Comparison of ENCODE assay signal across 23 cellular contexts in genomic region chr3:6862880-6863195, GRCh38. TPM values are rescaled to one million over a fixed set of nuclear protein-coding genes. Genes with fewer than 3 reads are reported as not detected.
DNase-seq lines count a peak whose midpoint lies in the region; ATAC-seq and TF ChIP-seq lines count a peak whose summit lies in the region.
"Had no signal": no experiment of that assay in that cellular context is flagged by ENCODE, and none has a peak within 500 bp of the region (broad histone marks: within the 10 kb centered on the region; RNA-seq: fewer than 3 reads in every experiment).

No MANE protein-coding gene starts in this region.

- CTCF ChIA-PET in WTC11 (lab: Charles Lee), result no interaction called here

- ATAC-seq in WTC11, result peak; percentile 6
- no peak for ATAC-seq in gastroesophageal sphincter
- ATAC-seq in stimulated activated naive CD8-positive, alpha-beta T cell treated with anti-CD3 and anti-CD28 coated beads, Interleukin-15, Interleukin-2, amounts not matched to agents 100 U/mL and 50 U/mL, for 24 hours, result no peak
- ATAC-seq in lower lobe of right lung, result no peak
- ATAC-seq: activated naive CD4-positive, alpha-beta T cell treated with anti-CD3 and anti-CD28 coated beads, Interleukin-2, amount 50 U/mL, for 72 hours; activated T-cell treated with anti-CD3 and anti-CD28 coated beads, Interleukin-2, amount 50 U/mL, for 72 hours; right cardiac atrium had no signal

- H3K4me1 ChIP-seq in gastroesophageal sphincter (peaks cover 0 to 27% (median 10%) of the 10 kb centered on the region in 3 donors), urinary bladder (ENCODE audit: insufficient read depth) (no peaks in the 10 kb centered on the region), lower lobe of right lung (no peaks in the 10 kb centered on the region)

- TF ChIP-seq EP300 in gastroesophageal sphincter (IDR thresholded peaks at IDR 0.05), result no peak

- peaks cover 12% of the 10 kb centered on the region; the same call in 1 of the 2 replicates for H3K4me1 Mint-ChIP-seq in WTC11
- H3K4me1 Mint-ChIP-seq in neural crest cell, result peaks cover 13% of the 10 kb centered on the region

- H3K27ac ChIP-seq in gastroesophageal sphincter (no peak overlapping the region), urinary bladder (ENCODE audit: low read depth) (no peak overlapping the region), lower lobe of right lung (no peak overlapping the region)
- H3K27ac ChIP-seq: esophagus squamous epithelium, KMS-11, WERI-Rb-1 had no signal

- no peak for TF ChIP-seq POLR2A in gastroesophageal sphincter (IDR thresholded peaks at IDR 0.05)

- H3K36me3 Mint-ChIP-seq in WTC11, result peaks cover 26% of the 10 kb centered on the region
- H3K36me3 Mint-ChIP-seq in neural crest cell (ENCODE audit: low read depth), result no peaks in the 10 kb centered on the region

- peaks cover 23% of the 10 kb centered on the region for H3K9me3 Mint-ChIP-seq in WTC11
- no peaks in the 10 kb centered on the region for H3K9me3 Mint-ChIP-seq in neural crest cell
- H3K9me3 Mint-ChIP-seq: activated T-cell treated with anti-CD3 and anti-CD28 coated beads, Interleukin-2, amount 50 U/mL, for 72 hours; dendritic cell treated with granulocyte-macrophage colony-stimulating factor and Interleukin-4, amounts not matched to agents 40 ng/mL and 50 ng/mL, for 4 days had no signal

- H3K36me3 ChIP-seq in gastroesophageal sphincter, result no peaks in the 10 kb centered on the region
- H3K36me3 ChIP-seq in urinary bladder (ENCODE audit: insufficient read depth), result no peaks in the 10 kb centered on the region
- no peaks in the 10 kb centered on the region for H3K36me3 ChIP-seq in lower lobe of right lung
- H3K36me3 ChIP-seq: esophagus squamous epithelium, WERI-Rb-1 had no signal

- WGBS in gastroesophageal sphincter (ENCODE audit: low coverage in 1 of 2), 2 donors, result 0% methylated on average over 4 to 5 of the region's 7 CpGs
- WGBS in urinary bladder, result 0% methylated on average over 7 of the region's 7 CpGs

- no peak for DNase-seq in WTC11 (ENCODE audit: low spot score)
- no peak for DNase-seq in neural crest cell (ENCODE audit: low read depth, low spot score)
- DNase-seq in NCI-H187 (lab: John Stamatoyannopoulos, UW), result no peak
- DNase-seq in stimulated activated naive CD8-positive, alpha-beta T cell treated with anti-CD3 and anti-CD28 coated beads, Interleukin-15, Interleukin-2, amounts not matched to agents 100 U/mL and 50 U/mL, for 24 hours, result no peak
- DNase-seq in lower lobe of right lung, result no peak
- DNase-seq: activated CD4-positive, alpha-beta memory T cell treated with anti-CD3 and anti-CD28 coated beads for 36 hours; activated T-cell treated with anti-CD3 and anti-CD28 coated beads, Interleukin-2, amount 50 U/mL, for 72 hours; esophagus squamous epithelium; mesenchymal stem cell; NCI-H1048; NCI-H526 treated with DMSO at 0.1 percent for 48 hours; SIG-M5; stimulated activated naive CD4-positive, alpha-beta T cell treated with Interleukin-2 at 50 U/mL for 16 hours; WERI-Rb-1 had no signal

- H3K9me3 ChIP-seq in gastroesophageal sphincter (no peaks in the 10 kb centered on the region), lower lobe of right lung (no peaks in the 10 kb centered on the region)
- H3K9me3 ChIP-seq: esophagus squamous epithelium had no signal

- intact Hi-C loops in lower lobe of right lung (cut with DNase I), result no loop called here

- H3K27me3 Mint-ChIP-seq in WTC11 (ENCODE audit: low read depth) (peaks cover 77% of the 10 kb centered on the region), neural crest cell (ENCODE audit: low read depth) (peaks cover 90% of the 10 kb centered on the region)

- TF ChIP-seq CTCF in WTC11 (IDR thresholded peaks at IDR 0.05) (no peak), gastroesophageal sphincter (IDR thresholded peaks at IDR 0.05) (no peak), neural crest cell (conservative IDR thresholded peaks at IDR 0.05) (no peak), lower lobe of right lung (IDR thresholded peaks at IDR 0.05) (no peak)

- H3K27ac Mint-ChIP-seq in WTC11, result no peak overlapping the region
- no peak overlapping the region for H3K27ac Mint-ChIP-seq in neural crest cell (ENCODE audit: unreplicated experiment)
- H3K27ac Mint-ChIP-seq: activated CD4-positive, alpha-beta memory T cell treated with anti-CD3 and anti-CD28 coated beads for 36 hours; activated T-cell treated with anti-CD3 and anti-CD28 coated beads, Interleukin-2, amount 50 U/mL, for 72 hours; dendritic cell treated with granulocyte-macrophage colony-stimulating factor and Interleukin-4, amounts not matched to agents 40 ng/mL and 50 ng/mL, for 4 days had no signal

- H3K4me3 Mint-ChIP-seq in WTC11 (peak overlapping the region; percentile 77), neural crest cell (peak overlapping the region; percentile 59)
- H3K4me3 Mint-ChIP-seq: activated CD4-positive, alpha-beta memory T cell treated with anti-CD3 and anti-CD28 coated beads for 36 hours; activated T-cell treated with anti-CD3 and anti-CD28 coated beads, Interleukin-2, amount 50 U/mL, for 72 hours; dendritic cell treated with granulocyte-macrophage colony-stimulating factor and Interleukin-4, amounts not matched to agents 40 ng/mL and 50 ng/mL, for 4 days had no signal

- POLR2A ChIA-PET in WTC11 (lab: Charles Lee), result no interaction called here

- H3K27me3 ChIP-seq in gastroesophageal sphincter (peaks cover 51% of the 10 kb centered on the region), lower lobe of right lung (ENCODE audit: low read depth) (peaks cover 36% of the 10 kb centered on the region)

- peak overlapping the region; percentile 44 to 60 for H3K4me3 ChIP-seq in gastroesophageal sphincter
- H3K4me3 ChIP-seq in urinary bladder (ENCODE audit: low read depth, low read length), result peak overlapping the region; percentile 41
- H3K4me3 ChIP-seq in lower lobe of right lung, result no peak overlapping the region

TF ChIP-seq in WTC11, 78 proteins besides CTCF, POLR2A, EP300 and RAD21:
- no peak for TF ChIP-seq STAT6 (CRISPR knock-in tag; conservative IDR thresholded peaks at IDR 0.05; ENCODE audit: low read depth)
- TF ChIP-seq FOXP4 (CRISPR knock-in tag; IDR thresholded peaks at IDR 0.05), result no peak

RNA-seq across cellular contexts. Expression of gene GRM7, which starts 1.9 kb away (rescaled TPM):
- total RNA-seq in WTC11 (2021), result 0.11 to 0.42 TPM (median 0.39 TPM) in 3 replicates
- 1 to 10 TPM in 1 of 4 donors, under 1 TPM in 1, not detected in 2; 0.40 to 7.6 TPM for total RNA-seq in gastroesophageal sphincter
- total RNA-seq in neural crest cell, result 0.89 and 1.5 TPM in 2 replicates
- total RNA-seq in urinary bladder, result 14.6 TPM
- 2.3 TPM for polyA plus RNA-seq in urinary bladder
- 0.86 TPM for total RNA-seq in lower lobe of right lung
- total RNA-seq: activated CD4-positive, alpha-beta memory T cell treated with anti-CD3 and anti-CD28 coated beads for 36 hours; activated naive CD4-positive, alpha-beta T cell treated with anti-CD3 and anti-CD28 coated beads, Interleukin-2, amount 50 U/mL, for 72 hours; activated T-cell treated with anti-CD3 and anti-CD28 coated beads, Interleukin-2, amount 50 U/mL, for 72 hours; Daoy; right cardiac atrium; T-helper 1 cell treated with Interleukin-12 subunit alpha and Interleukin-12 subunit beta and Interleukin-4 antibody, amounts not matched to agents 30 ng/mL and 1 ng/mL, for 36 hours had no signal
- polyA plus RNA-seq: keratinocyte, right cardiac atrium had no signal
